ENCODE assay signal across 10 cellular contexts in the genomic region with DNA sequence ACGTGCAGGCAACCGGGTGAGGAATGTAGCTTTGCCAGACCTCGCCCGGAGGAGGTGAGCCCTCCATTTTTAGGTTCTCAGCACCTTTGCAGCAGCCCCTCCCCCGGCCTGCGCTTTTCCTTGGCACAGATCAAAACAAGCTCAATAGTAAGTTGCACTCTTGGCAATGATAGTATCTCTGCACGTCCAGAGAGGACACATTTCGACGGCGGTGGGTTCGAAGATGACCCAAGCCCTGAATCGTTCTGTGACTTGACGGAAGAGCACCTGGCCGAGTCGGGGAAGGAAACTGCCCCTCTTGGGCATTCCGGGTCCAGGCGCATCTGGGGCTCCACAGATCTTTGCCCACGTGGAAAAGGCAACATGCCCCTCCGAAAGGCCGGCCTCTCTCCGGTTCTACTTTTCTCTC. TPM values are rescaled to one million over a fixed set of nuclear protein-coding genes. Genes with fewer than 3 reads are reported as not detected.
DNase-seq lines count a peak whose midpoint lies in the region; ATAC-seq and TF ChIP-seq lines count a peak whose summit lies in the region.
"Had no signal": no experiment of that assay in that cellular context is flagged by ENCODE, and none has a peak within 500 bp of the region (broad histone marks: within the 10 kb centered on the region; RNA-seq: fewer than 3 reads in every experiment).

No MANE protein-coding gene starts in this region.

- peak; percentile 38 for DNase-seq in AG10803 (ENCODE audit: low read depth)
- peak; percentile 48 for DNase-seq in H9
- DNase-seq in endothelial cell (ENCODE audit: low spot score), result no peak
- DNase-seq in T-helper 1 cell, result no peak
- no peak for DNase-seq in NCI-H1417 (lab: John Stamatoyannopoulos, UW)
- DNase-seq in NCI-H2029 (lab: John Stamatoyannopoulos, UW), result no peak
- DNase-seq: kidney glomerular epithelial cell had no signal

- no peak overlapping the region for H2BK15ac ChIP-seq in H9 (ENCODE audit: low read depth, low read length)

- H3K4me2 ChIP-seq in H9 (ENCODE audit: insufficient read depth, insufficient read length, low read length) (peak overlapping the region; percentile 88), neural cell (ENCODE audit: low read length) (no peak overlapping the region)

- H4K91ac ChIP-seq in H9 (ENCODE audit: insufficient read length, low read depth, low read length), result no peak overlapping the region

- H3K27me3 Mint-ChIP-seq in H9 (ENCODE audit: low read depth), result peaks cover 97% of the 10 kb centered on the region
- H3K27me3 Mint-ChIP-seq in endothelial cell (ENCODE audit: unreplicated experiment), result peaks cover 24% of the 10 kb centered on the region

- H4K20me1 ChIP-seq in H9 (ENCODE audit: control insufficient read depth, insufficient read depth, insufficient read length) (no peaks in the 10 kb centered on the region), neural cell (ENCODE audit: insufficient read depth) (no peaks in the 10 kb centered on the region)

- TF ChIP-seq CTCF in AG10803 (conservative IDR thresholded peaks at IDR 0.05; ENCODE audit: low read length), result no peak
- no peak for TF ChIP-seq CTCF in H9 (conservative IDR thresholded peaks at IDR 0.05)
- TF ChIP-seq CTCF in endothelial cell (IDR thresholded peaks at IDR 0.05; ENCODE audit: unreplicated experiment), result no peak
- no peak for TF ChIP-seq CTCF in neural cell (IDR thresholded peaks at IDR 0.05; ENCODE audit: poor library complexity, severe bottlenecking)

- no peak overlapping the region for H2BK5ac ChIP-seq in H9 (ENCODE audit: insufficient read length, low read length)

- H2AK5ac ChIP-seq in H9 (ENCODE audit: insufficient read length, low read length), result no peak overlapping the region

- H3K4me3 Mint-ChIP-seq in H9 (peak overlapping the region; percentile 38 to 81), endothelial cell (ENCODE audit: unreplicated experiment) (peak overlapping the region; percentile 70)

- no peak overlapping the region; a peak in 1 of 7 replicates for H3K27ac Mint-ChIP-seq in H9
- H3K27ac Mint-ChIP-seq in endothelial cell (ENCODE audit: unreplicated experiment), result no peak overlapping the region

- H2AFZ ChIP-seq in H9 (ENCODE audit: low read length), result no peak overlapping the region
- no peak overlapping the region for H2AFZ ChIP-seq in neural cell (ENCODE audit: low read depth, low read length)

- TF ChIP-seq EP300 in neural cell (conservative IDR thresholded peaks at IDR 0.05; ENCODE audit: poor library complexity, severe bottlenecking), result no peak

- no peaks in the 10 kb centered on the region for H3K9me2 ChIP-seq in neural cell (ENCODE audit: insufficient read depth, low read length)

- H3K9me3 Mint-ChIP-seq in H9 (peaks cover 2 to 6% of the 10 kb centered on the region in 2 experiments; a peak in 2 of 5 replicates), endothelial cell (ENCODE audit: unreplicated experiment) (no peaks in the 10 kb centered on the region)

- H2BK120ac ChIP-seq in H9 (ENCODE audit: low read depth, low read length, poor library complexity, severe bottlenecking), result no peak overlapping the region

- H3K4me1 ChIP-seq in H9 (ENCODE audit: insufficient read depth, low read length), result no peaks in the 10 kb centered on the region

- H3K36me3 Mint-ChIP-seq in H9 (ENCODE audit: insufficient read depth in 1 of 3, low read depth in 3 of 3) (no peaks in the 10 kb centered on the region; a peak in 1 of 7 replicates), endothelial cell (ENCODE audit: low read depth, unreplicated experiment) (no peaks in the 10 kb centered on the region)

- H3K14ac ChIP-seq in H9 (ENCODE audit: insufficient read depth, low read length), result no peak overlapping the region

- H3K4ac ChIP-seq in H9 (ENCODE audit: low read depth, low read length), result no peak overlapping the region

- H3K9ac ChIP-seq in H9 (ENCODE audit: extremely low read depth, insufficient read length, low read length) (no peak overlapping the region), neural cell (ENCODE audit: low read length) (peak overlapping the region; percentile 56)
- H3K9ac ChIP-seq: KMS-11 had no signal

- ATAC-seq in HG03097 (IDR thresholded peaks at IDR 0.05; ENCODE audit: low FRiP score, unreplicated experiment), result no peak

- H4K5ac ChIP-seq in H9 (ENCODE audit: insufficient read length, low read depth, low read length), result no peak overlapping the region

- no peak overlapping the region for H3K27ac ChIP-seq in H9 (ENCODE audit: insufficient read length, low read depth, low read length)
- no peak overlapping the region for H3K27ac ChIP-seq in neural cell (ENCODE audit: low read length)
- H3K27ac ChIP-seq: KMS-11 had no signal

- H3K56ac ChIP-seq in H9 (ENCODE audit: insufficient read length, low read depth, low read length), result no peak overlapping the region

- H3K27me3 ChIP-seq in H9 (ENCODE audit: insufficient read depth, low read length) (peaks cover 61% of the 10 kb centered on the region), neural cell (ENCODE audit: insufficient read depth, low read depth, low read length) (peaks cover 82% of the 10 kb centered on the region)

- WGBS in H9 (ENCODE audit: extremely low coverage, insufficient read length, low lambda C conversion rate), result no CpG with 5 or more reads among the region's 21 CpGs

- no peaks in the 10 kb centered on the region for H3K79me2 ChIP-seq in H9 (ENCODE audit: insufficient read depth, low read length)
- H3K79me2 ChIP-seq in neural cell (replicated peaks; ENCODE audit: insufficient read depth, low read length), result no peaks in the 10 kb centered on the region

- H3K36me3 ChIP-seq in neural cell (ENCODE audit: insufficient read depth, low read length), result no peaks in the 10 kb centered on the region

- H3T11ph ChIP-seq in H9 (ENCODE audit: low read length), result no peak overlapping the region

- H3K79me1 ChIP-seq in H9 (ENCODE audit: insufficient read depth, low read depth, low read length, poor library complexity, severe bottlenecking), result no peaks in the 10 kb centered on the region

- H3K18ac ChIP-seq in H9 (ENCODE audit: insufficient read length, low read depth, low read length), result no peak overlapping the region

- H3K9me3 ChIP-seq in H9 (ENCODE audit: control insufficient read depth, low read depth, low read length) (no peaks in the 10 kb centered on the region), neural cell (ENCODE audit: low read length) (no peaks in the 10 kb centered on the region)

- H3F3A ChIP-seq in neural cell (ENCODE audit: insufficient read depth, low read length, poor library complexity, severe bottlenecking), result no peaks in the 10 kb centered on the region

- H3K23ac ChIP-seq in H9 (ENCODE audit: insufficient read length, low read depth, low read length), result no peak overlapping the region

- H2BK12ac ChIP-seq in H9 (ENCODE audit: insufficient read length, low read depth, low read length), result no peak overlapping the region

- no peak overlapping the region for H4K8ac ChIP-seq in H9 (replicated peaks; ENCODE audit: insufficient read length, low read depth, low read length)

- H3K4me3 ChIP-seq in AG10803 (ENCODE audit: low read length), result peak overlapping the region; percentile 93
- peak overlapping the region; percentile 85 for H3K4me3 ChIP-seq in neural cell (ENCODE audit: low read length)

- TF ChIP-seq RAD21 in neural cell (conservative IDR thresholded peaks at IDR 0.05), result no peak

- no peak overlapping the region for H2BK20ac ChIP-seq in H9 (ENCODE audit: low read depth, low read length, poor library complexity, severe bottlenecking)

- peaks cover 34 to 58% of the 10 kb centered on the region in 2 experiments for H3K4me1 Mint-ChIP-seq in H9
- peaks cover 24% of the 10 kb centered on the region for H3K4me1 Mint-ChIP-seq in endothelial cell (ENCODE audit: unreplicated experiment)

- peaks cover 24% of the 10 kb centered on the region for H3K23me2 ChIP-seq in H9 (ENCODE audit: insufficient read length, low read depth, low read length, poor library complexity, severe bottlenecking)

TF ChIP-seq in neural cell, 6 proteins besides CTCF, POLR2A, EP300 and RAD21:
- no peak for TF ChIP-seq POLR2AphosphoS5 (IDR thresholded peaks at IDR 0.05)
- no peak for TF ChIP-seq TAF1 (IDR thresholded peaks at IDR 0.05; ENCODE audit: low read depth)
- TF ChIP-seq EZH2 (IDR thresholded peaks at IDR 0.05; ENCODE audit: borderline replicate concordance, insufficient read depth, low read length, poor library complexity, severe bottlenecking), result no peak
- TF ChIP-seq, protein P1, sequence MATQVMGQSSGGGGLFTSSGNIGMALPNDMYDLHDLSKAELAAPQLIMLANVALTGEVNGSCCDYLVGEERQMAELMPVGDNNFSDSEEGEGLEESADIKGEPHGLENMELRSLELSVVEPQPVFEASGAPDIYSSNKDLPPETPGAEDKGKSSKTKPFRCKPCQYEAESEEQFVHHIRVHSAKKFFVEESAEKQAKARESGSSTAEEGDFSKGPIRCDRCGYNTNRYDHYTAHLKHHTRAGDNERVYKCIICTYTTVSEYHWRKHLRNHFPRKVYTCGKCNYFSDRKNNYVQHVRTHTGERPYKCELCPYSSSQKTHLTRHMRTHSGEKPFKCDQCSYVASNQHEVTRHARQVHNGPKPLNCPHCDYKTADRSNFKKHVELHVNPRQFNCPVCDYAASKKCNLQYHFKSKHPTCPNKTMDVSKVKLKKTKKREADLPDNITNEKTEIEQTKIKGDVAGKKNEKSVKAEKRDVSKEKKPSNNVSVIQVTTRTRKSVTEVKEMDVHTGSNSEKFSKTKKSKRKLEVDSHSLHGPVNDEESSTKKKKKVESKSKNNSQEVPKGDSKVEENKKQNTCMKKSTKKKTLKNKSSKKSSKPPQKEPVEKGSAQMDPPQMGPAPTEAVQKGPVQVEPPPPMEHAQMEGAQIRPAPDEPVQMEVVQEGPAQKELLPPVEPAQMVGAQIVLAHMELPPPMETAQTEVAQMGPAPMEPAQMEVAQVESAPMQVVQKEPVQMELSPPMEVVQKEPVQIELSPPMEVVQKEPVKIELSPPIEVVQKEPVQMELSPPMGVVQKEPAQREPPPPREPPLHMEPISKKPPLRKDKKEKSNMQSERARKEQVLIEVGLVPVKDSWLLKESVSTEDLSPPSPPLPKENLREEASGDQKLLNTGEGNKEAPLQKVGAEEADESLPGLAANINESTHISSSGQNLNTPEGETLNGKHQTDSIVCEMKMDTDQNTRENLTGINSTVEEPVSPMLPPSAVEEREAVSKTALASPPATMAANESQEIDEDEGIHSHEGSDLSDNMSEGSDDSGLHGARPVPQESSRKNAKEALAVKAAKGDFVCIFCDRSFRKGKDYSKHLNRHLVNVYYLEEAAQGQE (IDR thresholded peaks at IDR 0.05; ENCODE audit: borderline replicate concordance), result no peak
- no peak for TF ChIP-seq MXI1 (conservative IDR thresholded peaks at IDR 0.05; ENCODE audit: poor library complexity, severe bottlenecking)
- TF ChIP-seq SMC3 (conservative IDR thresholded peaks at IDR 0.05; ENCODE audit: poor library complexity), result no peak

RNA-seq across cellular contexts. Expression of gene GDNF, which starts 0.9 kb away (rescaled TPM):
- total RNA-seq in H9 (2021), result not detected in 2 replicates
- total RNA-seq in endothelial cell (ENCODE audit: unreplicated experiment), result not detected
- not detected in 2 replicates for polyA plus RNA-seq in neural cell
- 0.24 TPM in 1 of 2 replicates, not detected in the other for polyA minus RNA-seq in neural cell

Comparison
In these comparisons a context has a peak if more than half of its experiments do, and no peak if none do; other contexts are left out.
1. DNase-seq: peak in AG10803 (single experiment) and H9 (single experiment); none in endothelial cell (single experiment), T-helper 1 cell (0 of 5), NCI-H1417 (0 of 3) and NCI-H2029 (single experiment).